1 cellular context compared by ENCODE assay signal in the genomic region with DNA sequence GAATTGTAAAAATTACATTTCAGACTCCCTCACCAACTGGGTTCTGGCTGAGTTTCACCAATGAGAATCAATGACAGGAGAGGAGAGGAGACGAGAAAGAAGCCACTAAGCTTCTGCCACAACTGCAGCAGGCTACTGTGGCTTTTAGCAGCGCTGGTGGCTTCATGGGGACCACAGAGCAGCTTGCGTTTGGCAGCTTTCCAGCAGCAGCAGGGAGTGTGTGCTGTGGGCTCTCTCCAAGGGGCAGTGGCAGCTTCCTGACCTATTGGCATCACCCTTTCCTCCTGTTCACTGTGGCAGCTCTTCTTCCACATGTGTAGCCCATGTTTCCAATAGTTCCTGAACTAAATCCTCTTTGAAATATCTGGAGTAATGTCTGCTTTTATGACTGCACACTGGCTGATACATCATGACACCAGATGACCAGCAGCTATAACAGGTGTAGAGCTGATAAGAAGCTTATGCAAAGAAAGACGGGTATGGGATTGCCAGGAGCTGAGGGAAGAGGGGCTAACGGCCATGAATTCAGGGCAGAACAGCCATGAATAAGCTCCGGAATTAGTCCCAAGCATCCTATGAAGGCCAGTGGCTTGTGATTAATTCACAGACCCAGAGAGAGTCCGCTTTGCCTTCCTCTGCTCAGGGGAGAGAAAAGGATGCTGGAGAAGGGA.
TF ChIP-seq lines count a peak whose summit lies in the region.

No MANE protein-coding gene starts in this region.

TF ChIP-seq in K562, 482 proteins besides CTCF, POLR2A, EP300 and RAD21 (continued from another document):
- no peak for TF ChIP-seq RBM15 (IDR thresholded peaks at IDR 0.05; ENCODE audit: insufficient read depth, low read length)
- TF ChIP-seq, protein P1, sequence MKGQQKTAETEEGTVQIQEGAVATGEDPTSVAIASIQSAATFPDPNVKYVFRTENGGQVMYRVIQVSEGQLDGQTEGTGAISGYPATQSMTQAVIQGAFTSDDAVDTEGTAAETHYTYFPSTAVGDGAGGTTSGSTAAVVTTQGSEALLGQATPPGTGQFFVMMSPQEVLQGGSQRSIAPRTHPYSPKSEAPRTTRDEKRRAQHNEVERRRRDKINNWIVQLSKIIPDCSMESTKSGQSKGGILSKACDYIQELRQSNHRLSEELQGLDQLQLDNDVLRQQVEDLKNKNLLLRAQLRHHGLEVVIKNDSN (CRISPR knock-in tag; IDR thresholded peaks at IDR 0.05): no peak
- TF ChIP-seq HDAC3 (IDR thresholded peaks at IDR 0.05; ENCODE audit: borderline replicate concordance, partially characterized antibody): peak; percentile 44
- TF ChIP-seq ZSCAN29 (IDR thresholded peaks at IDR 0.05): no peak
- no peak for TF ChIP-seq ZNF134 (CRISPR knock-in tag; conservative IDR thresholded peaks at IDR 0.05)
- no peak for TF ChIP-seq NR3C1 (CRISPR knock-in tag; IDR thresholded peaks at IDR 0.05)
- TF ChIP-seq HCFC1 (IDR thresholded peaks at IDR 0.05; ENCODE audit: low read depth, low read length): no peak
- no peak for TF ChIP-seq CSDE1 (IDR thresholded peaks at IDR 0.05)
- TF ChIP-seq KLF1 (tag; IDR thresholded peaks at IDR 0.05): 0 out of 2 replicates have a peak, but pooled peaks have one; percentile 50
- peak; percentile 58 for TF ChIP-seq ARID1B (IDR thresholded peaks at IDR 0.05)
- no peak for TF ChIP-seq ZNF431 (CRISPR knock-in tag; IDR thresholded peaks at IDR 0.05)
- TF ChIP-seq YY1 (IDR thresholded peaks at IDR 0.05; ENCODE audit: borderline replicate concordance in 1 of 3, control insufficient read depth in 1 of 3, extremely low read depth in 1 of 3, insufficient read depth in 3 of 3, insufficient read length in 1 of 3, insufficient replicate concordance in 2 of 3, low read depth in 1 of 3, low read length in 2 of 3): peak in 1 of 3 experiments; percentile 9
- TF ChIP-seq EWSR1 (IDR thresholded peaks at IDR 0.05; ENCODE audit: borderline replicate concordance, low read depth, partially characterized antibody): no peak
- peak; percentile 97 for TF ChIP-seq NFIC (IDR thresholded peaks at IDR 0.05)
- TF ChIP-seq, protein P2, sequence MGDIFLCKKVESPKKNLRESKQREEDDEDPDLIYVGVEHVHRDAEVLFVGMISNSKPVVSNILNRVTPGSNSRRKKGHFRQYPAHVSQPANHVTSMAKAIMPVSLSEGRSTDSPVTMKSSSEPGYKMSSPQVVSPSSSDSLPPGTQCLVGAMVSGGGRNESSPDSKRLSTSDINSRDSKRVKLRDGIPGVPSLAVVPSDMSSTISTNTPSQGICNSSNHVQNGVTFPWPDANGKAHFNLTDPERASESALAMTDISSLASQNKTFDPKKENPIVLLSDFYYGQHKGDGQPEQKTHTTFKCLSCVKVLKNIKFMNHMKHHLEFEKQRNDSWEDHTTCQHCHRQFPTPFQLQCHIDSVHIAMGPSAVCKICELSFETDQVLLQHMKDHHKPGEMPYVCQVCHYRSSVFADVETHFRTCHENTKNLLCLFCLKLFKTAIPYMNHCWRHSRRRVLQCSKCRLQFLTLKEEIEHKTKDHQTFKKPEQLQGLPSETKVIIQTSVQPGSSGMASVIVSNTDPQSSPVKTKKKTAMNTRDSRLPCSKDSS (IDR thresholded peaks at IDR 0.05; ENCODE audit: low read depth, partially characterized antibody): no peak
- no peak for TF ChIP-seq ZNF668 (CRISPR knock-in tag; IDR thresholded peaks at IDR 0.05)
- no peak for TF ChIP-seq ZNF197 (CRISPR knock-in tag; IDR thresholded peaks at IDR 0.05; ENCODE audit: low read depth)
- TF ChIP-seq, protein P3, sequence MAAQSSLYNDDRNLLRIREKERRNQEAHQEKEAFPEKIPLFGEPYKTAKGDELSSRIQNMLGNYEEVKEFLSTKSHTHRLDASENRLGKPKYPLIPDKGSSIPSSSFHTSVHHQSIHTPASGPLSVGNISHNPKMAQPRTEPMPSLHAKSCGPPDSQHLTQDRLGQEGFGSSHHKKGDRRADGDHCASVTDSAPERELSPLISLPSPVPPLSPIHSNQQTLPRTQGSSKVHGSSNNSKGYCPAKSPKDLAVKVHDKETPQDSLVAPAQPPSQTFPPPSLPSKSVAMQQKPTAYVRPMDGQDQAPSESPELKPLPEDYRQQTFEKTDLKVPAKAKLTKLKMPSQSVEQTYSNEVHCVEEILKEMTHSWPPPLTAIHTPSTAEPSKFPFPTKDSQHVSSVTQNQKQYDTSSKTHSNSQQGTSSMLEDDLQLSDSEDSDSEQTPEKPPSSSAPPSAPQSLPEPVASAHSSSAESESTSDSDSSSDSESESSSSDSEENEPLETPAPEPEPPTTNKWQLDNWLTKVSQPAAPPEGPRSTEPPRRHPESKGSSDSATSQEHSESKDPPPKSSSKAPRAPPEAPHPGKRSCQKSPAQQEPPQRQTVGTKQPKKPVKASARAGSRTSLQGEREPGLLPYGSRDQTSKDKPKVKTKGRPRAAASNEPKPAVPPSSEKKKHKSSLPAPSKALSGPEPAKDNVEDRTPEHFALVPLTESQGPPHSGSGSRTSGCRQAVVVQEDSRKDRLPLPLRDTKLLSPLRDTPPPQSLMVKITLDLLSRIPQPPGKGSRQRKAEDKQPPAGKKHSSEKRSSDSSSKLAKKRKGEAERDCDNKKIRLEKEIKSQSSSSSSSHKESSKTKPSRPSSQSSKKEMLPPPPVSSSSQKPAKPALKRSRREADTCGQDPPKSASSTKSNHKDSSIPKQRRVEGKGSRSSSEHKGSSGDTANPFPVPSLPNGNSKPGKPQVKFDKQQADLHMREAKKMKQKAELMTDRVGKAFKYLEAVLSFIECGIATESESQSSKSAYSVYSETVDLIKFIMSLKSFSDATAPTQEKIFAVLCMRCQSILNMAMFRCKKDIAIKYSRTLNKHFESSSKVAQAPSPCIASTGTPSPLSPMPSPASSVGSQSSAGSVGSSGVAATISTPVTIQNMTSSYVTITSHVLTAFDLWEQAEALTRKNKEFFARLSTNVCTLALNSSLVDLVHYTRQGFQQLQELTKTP (IDR thresholded peaks at IDR 0.05; ENCODE audit: low read depth in 1 of 2, partially characterized antibody in 2 of 2): no peak
- TF ChIP-seq, protein P4, sequence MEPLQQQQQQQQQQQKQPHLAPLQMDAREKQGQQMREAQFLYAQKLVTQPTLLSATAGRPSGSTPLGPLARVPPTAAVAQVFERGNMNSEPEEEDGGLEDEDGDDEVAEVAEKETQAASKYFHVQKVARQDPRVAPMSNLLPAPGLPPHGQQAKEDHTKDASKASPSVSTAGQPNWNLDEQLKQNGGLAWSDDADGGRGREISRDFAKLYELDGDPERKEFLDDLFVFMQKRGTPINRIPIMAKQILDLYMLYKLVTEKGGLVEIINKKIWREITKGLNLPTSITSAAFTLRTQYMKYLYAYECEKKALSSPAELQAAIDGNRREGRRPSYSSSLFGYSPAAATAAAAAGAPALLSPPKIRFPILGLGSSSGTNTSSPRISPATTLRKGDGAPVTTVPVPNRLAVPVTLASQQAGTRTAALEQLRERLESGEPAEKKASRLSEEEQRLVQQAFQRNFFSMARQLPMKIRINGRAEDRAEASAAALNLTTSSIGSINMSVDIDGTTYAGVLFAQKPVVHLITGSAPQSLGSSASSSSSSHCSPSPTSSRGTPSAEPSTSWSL (CRISPR knock-in tag; IDR thresholded peaks at IDR 0.05; ENCODE audit: borderline replicate concordance): no peak
- no peak for TF ChIP-seq MTA1 (IDR thresholded peaks at IDR 0.05; ENCODE audit: borderline replicate concordance)
- TF ChIP-seq IRF2 (CRISPR knock-in tag; IDR thresholded peaks at IDR 0.05): no peak
- no peak for TF ChIP-seq U2AF1 (optimal IDR thresholded peaks at IDR 0.05; ENCODE audit: low read depth, low read length)
- no peak for TF ChIP-seq ZNF316 (IDR thresholded peaks at IDR 0.05)
- no peak for TF ChIP-seq PURB (CRISPR knock-in tag; IDR thresholded peaks at IDR 0.05; ENCODE audit: low read depth)
- no peak for TF ChIP-seq CEBPB (tag; IDR thresholded peaks at IDR 0.05)
- TF ChIP-seq, protein P5, sequence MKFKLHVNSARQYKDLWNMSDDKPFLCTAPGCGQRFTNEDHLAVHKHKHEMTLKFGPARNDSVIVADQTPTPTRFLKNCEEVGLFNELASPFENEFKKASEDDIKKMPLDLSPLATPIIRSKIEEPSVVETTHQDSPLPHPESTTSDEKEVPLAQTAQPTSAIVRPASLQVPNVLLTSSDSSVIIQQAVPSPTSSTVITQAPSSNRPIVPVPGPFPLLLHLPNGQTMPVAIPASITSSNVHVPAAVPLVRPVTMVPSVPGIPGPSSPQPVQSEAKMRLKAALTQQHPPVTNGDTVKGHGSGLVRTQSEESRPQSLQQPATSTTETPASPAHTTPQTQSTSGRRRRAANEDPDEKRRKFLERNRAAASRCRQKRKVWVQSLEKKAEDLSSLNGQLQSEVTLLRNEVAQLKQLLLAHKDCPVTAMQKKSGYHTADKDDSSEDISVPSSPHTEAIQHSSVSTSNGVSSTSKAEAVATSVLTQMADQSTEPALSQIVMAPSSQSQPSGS (CRISPR knock-in tag; IDR thresholded peaks at IDR 0.05): no peak
- TF ChIP-seq PYGO2 (tag; IDR thresholded peaks at IDR 0.05): no peak
- no peak for TF ChIP-seq RNF2 (IDR thresholded peaks at IDR 0.05)
- TF ChIP-seq KDM5B (IDR thresholded peaks at IDR 0.05; ENCODE audit: insufficient replicate concordance, low read depth, low read length): no peak
- TF ChIP-seq SMAD1 (IDR thresholded peaks at IDR 0.05; ENCODE audit: low read depth, low read length, partially characterized antibody): no peak
- 0 out of 2 replicates have a peak, but pooled peaks have one; percentile 8 for TF ChIP-seq TEAD4 (IDR thresholded peaks at IDR 0.05; ENCODE audit: low read length)
- no peak for TF ChIP-seq TEAD4 (CRISPR knock-in tag; IDR thresholded peaks at IDR 0.05; ENCODE audit: borderline replicate concordance)
- TF ChIP-seq RHOXF2B (CRISPR knock-in tag; conservative IDR thresholded peaks at IDR 0.05): no peak
- no peak for TF ChIP-seq ETS2 (tag; IDR thresholded peaks at IDR 0.05; ENCODE audit: borderline replicate concordance, poor library complexity, severe bottlenecking)
- no peak for TF ChIP-seq FOXM1 (IDR thresholded peaks at IDR 0.05; ENCODE audit: low read depth)
- TF ChIP-seq FOXM1 (CRISPR knock-in tag; IDR thresholded peaks at IDR 0.05; ENCODE audit: low read depth): no peak
- no peak for TF ChIP-seq PTBP1 (IDR thresholded peaks at IDR 0.05; ENCODE audit: low read depth, low read length)
- TF ChIP-seq MAZ (CRISPR knock-in tag; conservative IDR thresholded peaks at IDR 0.05 in 1 of 2, IDR thresholded peaks at IDR 0.05 in 1 of 2): 0 out of 4 replicates have a peak, but pooled peaks of 1 of the 2 experiments have one; percentile 25
- TF ChIP-seq, protein P6, sequence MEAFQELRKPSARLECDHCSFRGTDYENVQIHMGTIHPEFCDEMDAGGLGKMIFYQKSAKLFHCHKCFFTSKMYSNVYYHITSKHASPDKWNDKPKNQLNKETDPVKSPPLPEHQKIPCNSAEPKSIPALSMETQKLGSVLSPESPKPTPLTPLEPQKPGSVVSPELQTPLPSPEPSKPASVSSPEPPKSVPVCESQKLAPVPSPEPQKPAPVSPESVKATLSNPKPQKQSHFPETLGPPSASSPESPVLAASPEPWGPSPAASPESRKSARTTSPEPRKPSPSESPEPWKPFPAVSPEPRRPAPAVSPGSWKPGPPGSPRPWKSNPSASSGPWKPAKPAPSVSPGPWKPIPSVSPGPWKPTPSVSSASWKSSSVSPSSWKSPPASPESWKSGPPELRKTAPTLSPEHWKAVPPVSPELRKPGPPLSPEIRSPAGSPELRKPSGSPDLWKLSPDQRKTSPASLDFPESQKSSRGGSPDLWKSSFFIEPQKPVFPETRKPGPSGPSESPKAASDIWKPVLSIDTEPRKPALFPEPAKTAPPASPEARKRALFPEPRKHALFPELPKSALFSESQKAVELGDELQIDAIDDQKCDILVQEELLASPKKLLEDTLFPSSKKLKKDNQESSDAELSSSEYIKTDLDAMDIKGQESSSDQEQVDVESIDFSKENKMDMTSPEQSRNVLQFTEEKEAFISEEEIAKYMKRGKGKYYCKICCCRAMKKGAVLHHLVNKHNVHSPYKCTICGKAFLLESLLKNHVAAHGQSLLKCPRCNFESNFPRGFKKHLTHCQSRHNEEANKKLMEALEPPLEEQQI (IDR thresholded peaks at IDR 0.05): no peak
- TF ChIP-seq NFATC3 (IDR thresholded peaks at IDR 0.05): no peak
- TF ChIP-seq NELFE (IDR thresholded peaks at IDR 0.05; ENCODE audit: insufficient read depth, insufficient read length): no peak
- no peak for TF ChIP-seq TCF7L2 (IDR thresholded peaks at IDR 0.05; ENCODE audit: low read depth, low read length)
- TF ChIP-seq, protein P7, sequence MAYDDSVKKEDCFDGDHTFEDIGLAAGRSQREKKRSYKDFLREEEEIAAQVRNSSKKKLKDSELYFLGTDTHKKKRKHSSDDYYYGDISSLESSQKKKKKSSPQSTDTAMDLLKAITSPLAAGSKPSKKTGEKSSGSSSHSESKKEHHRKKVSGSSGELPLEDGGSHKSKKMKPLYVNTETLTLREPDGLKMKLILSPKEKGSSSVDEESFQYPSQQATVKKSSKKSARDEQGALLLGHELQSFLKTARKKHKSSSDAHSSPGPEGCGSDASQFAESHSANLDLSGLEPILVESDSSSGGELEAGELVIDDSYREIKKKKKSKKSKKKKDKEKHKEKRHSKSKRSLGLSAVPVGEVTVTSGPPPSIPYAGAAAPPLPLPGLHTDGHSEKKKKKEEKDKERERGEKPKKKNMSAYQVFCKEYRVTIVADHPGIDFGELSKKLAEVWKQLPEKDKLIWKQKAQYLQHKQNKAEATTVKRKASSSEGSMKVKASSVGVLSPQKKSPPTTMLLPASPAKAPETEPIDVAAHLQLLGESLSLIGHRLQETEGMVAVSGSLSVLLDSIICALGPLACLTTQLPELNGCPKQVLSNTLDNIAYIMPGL (CRISPR knock-in tag; IDR thresholded peaks at IDR 0.05): no peak
- TF ChIP-seq E2F3 (CRISPR knock-in tag; IDR thresholded peaks at IDR 0.05): no peak
- TF ChIP-seq HNRNPL (IDR thresholded peaks at IDR 0.05; ENCODE audit: low read depth, low read length): no peak
- peak; percentile 51; the same call in 1 of the 2 replicates for TF ChIP-seq TAL1 (IDR thresholded peaks at IDR 0.05)
- peak; percentile 18; the same call in 1 of the 2 replicates for TF ChIP-seq CTBP1 (IDR thresholded peaks at IDR 0.05; ENCODE audit: borderline replicate concordance)
- no peak for TF ChIP-seq ZNF507 (tag; conservative IDR thresholded peaks at IDR 0.05)
- TF ChIP-seq SRSF7 (optimal IDR thresholded peaks at IDR 0.05; ENCODE audit: low read depth, low read length): no peak
